ENCODE assay signal across 8 cellular contexts in genomic region chr1:64268653-64269557, GRCh38.
DNase-seq lines count a peak whose midpoint lies in the region; ATAC-seq, FAIRE-seq and TF ChIP-seq lines count a peak whose summit lies in the region.

No MANE protein-coding gene starts in this region.

- BruUV-seq in Panc1 (replicated peaks; lab: Mats Ljungman, UMichigan) = no TSS peak

- H3K4me1 Mint-ChIP-seq in activated T-cell treated with anti-CD3 and anti-CD28 coated beads, Interleukin-2, amount 50 U/mL, for 72 hours (ENCODE audit: low read depth) = no peaks in the 10 kb centered on the region

- H3K27me3 ChIP-seq in Panc1 (ENCODE audit: control insufficient read depth, insufficient read depth, low read length) = no peaks in the 10 kb centered on the region; the same call in 1 of the 2 replicates
- no peaks in the 10 kb centered on the region for H3K27me3 ChIP-seq in pancreas

- FAIRE-seq in pancreas (lab: Jason Lieb, UNC) = peak; percentile 93

- H3K27me3 Mint-ChIP-seq in activated T-cell treated with anti-CD3 and anti-CD28 coated beads, Interleukin-2, amount 50 U/mL, for 72 hours (ENCODE audit: low read depth) = peaks cover 9% of the 10 kb centered on the region

- POLR2A ChIA-PET in Panc1 (lab: Charles Lee) = no interaction called here

- H3K4me3 Mint-ChIP-seq in activated T-cell treated with anti-CD3 and anti-CD28 coated beads, Interleukin-2, amount 50 U/mL, for 72 hours = no peak overlapping the region

- CTCF ChIA-PET in Panc1 (lab: Charles Lee) = no interaction called here

- H3K27ac Mint-ChIP-seq in activated T-cell treated with anti-CD3 and anti-CD28 coated beads, Interleukin-2, amount 50 U/mL, for 72 hours = no peak overlapping the region

- H3K4me1 ChIP-seq in Panc1 (ENCODE audit: control insufficient read depth, insufficient read depth, low read length) = peaks cover 13% of the 10 kb centered on the region
- no peaks in the 10 kb centered on the region for H3K4me1 ChIP-seq in pancreas

- TF ChIP-seq CTCF in AG09319 (IDR thresholded peaks at IDR 0.05; ENCODE audit: low read depth, low read length) (peak; percentile 68), Panc1 (IDR thresholded peaks at IDR 0.05) (peak; percentile 80), foreskin fibroblast (IDR thresholded peaks at IDR 0.05; ENCODE audit: low read depth, low read length) (peak; percentile 66), pancreas (IDR thresholded peaks at IDR 0.05) (peak; percentile 48 to 74 (median 61))

- H3K36me3 ChIP-seq in Panc1 (ENCODE audit: control insufficient read depth, insufficient read depth, low read length) (no peaks in the 10 kb centered on the region), pancreas (no peaks in the 10 kb centered on the region)

- in situ Hi-C loops in Panc1 (cut with HindIII; ENCODE audit: low pct_unique_long_range_greater_than_20kb, low sequenced_read_pairs) = no loop called here

- H3K9me3 ChIP-seq in Panc1 (ENCODE audit: control insufficient read depth, insufficient read depth, low read depth, low read length) = peaks cover 4% of the 10 kb centered on the region; the same call in 1 of the 2 replicates
- no peaks in the 10 kb centered on the region for H3K9me3 ChIP-seq in pancreas

- intact Hi-C loops in Panc1 (cut with micrococcal nuclease; ENCODE audit: unreplicated experiment) = loop anchor here (1.0 to 5.0 kb wide), 3 partner anchors 203 to 555 kb away; partner anchors contain the start of gene CACHD1
- intact Hi-C loops in pancreas (cut with DNase I) = loop anchor here in 1 of 3 donors (10.0 kb wide), 2 partner anchors 406 to 556 kb away; no protein-coding TSS in a partner anchor

- H3K27ac ChIP-seq in Panc1 (ENCODE audit: low read length) (peak overlapping the region; percentile 69), pancreas (no peak overlapping the region)

- 41 to 47% methylated on average over 23 of the region's 23 CpGs for WGBS in pancreas, 2 donors

- H3K9me3 Mint-ChIP-seq in activated T-cell treated with anti-CD3 and anti-CD28 coated beads, Interleukin-2, amount 50 U/mL, for 72 hours = no peaks in the 10 kb centered on the region

- peak overlapping the region in 1 of 2 experiments; percentile 28; a peak in 2 of 4 replicates for H3K4me3 ChIP-seq in Panc1 (ENCODE audit: low read depth in 2 of 2, low read length in 2 of 2)
- peak overlapping the region in 1 of 2 donors; percentile 21 for H3K4me3 ChIP-seq in foreskin fibroblast (ENCODE audit: low read depth in 1 of 2, low read length in 2 of 2)
- peak overlapping the region in 1 of 4 donors; percentile 10 for H3K4me3 ChIP-seq in pancreas

- DNase-seq in AG09319 (ENCODE audit: extremely low read depth, low read depth) = peak; percentile 72
- DNase-seq in Kasumi-1 (lab: John Stamatoyannopoulos, UW) = peak; percentile 55 to 60
- peak; percentile 61 for DNase-seq in Panc1 (ENCODE audit: low read depth, low spot score)
- peak; percentile 68 to 70 for DNase-seq in activated T-cell treated with anti-CD3 and anti-CD28 coated beads, Interleukin-2, amount 50 U/mL, for 72 hours
- peak; percentile 69 to 90 for DNase-seq in foreskin fibroblast
- peak in 5 of 6 donors; percentile 49 to 76 (median 58) for DNase-seq in pancreas
- peak; percentile 82 for DNase-seq in ureter (ENCODE audit: low spot score)

- H3K36me3 Mint-ChIP-seq in activated T-cell treated with anti-CD3 and anti-CD28 coated beads, Interleukin-2, amount 50 U/mL, for 72 hours (ENCODE audit: insufficient read depth in 2 of 2) = no peaks in the 10 kb centered on the region

- ATAC-seq in GM19043 (IDR thresholded peaks at IDR 0.05; ENCODE audit: low read depth, unreplicated experiment) (peak; percentile 55), Panc1 (peak; percentile 97), pancreas (peak; percentile 84 to 96 (median 94))
- ATAC-seq in activated T-cell treated with anti-CD3 and anti-CD28 coated beads, Interleukin-2, amount 50 U/mL, for 72 hours (replicated peaks in 1 of 2) = peak; percentile 42 to 57
